In genomic region chr4:106317815-106318214, GRCh38 we compare ENCODE assay signal across 13 cellular contexts. TPM values are rescaled to one million over a fixed set of nuclear protein-coding genes. Genes with fewer than 3 reads are reported as not detected.
DNase-seq lines count a peak whose midpoint lies in the region; ATAC-seq and TF ChIP-seq lines count a peak whose summit lies in the region.
"Had no signal": no experiment of that assay in that cellular context is flagged by ENCODE, and none has a peak within 500 bp of the region (broad histone marks: within the 10 kb centered on the region; RNA-seq: fewer than 3 reads in every experiment).

No MANE protein-coding gene starts in this region.

- no peak overlapping the region for H2BK15ac ChIP-seq in neuronal stem cell (ENCODE audit: low read length)

- H3K4me3 ChIP-seq in CD8-positive, alpha-beta memory T cell (ENCODE audit: low read length) = peak overlapping the region; percentile 91
- peak overlapping the region; percentile 92 for H3K4me3 ChIP-seq in Loucy (ENCODE audit: low read length, poor library complexity, severe bottlenecking)
- H3K4me3 ChIP-seq in ectodermal cell (ENCODE audit: insufficient read depth, low read depth, low read length) = peak overlapping the region; percentile 91
- peak overlapping the region in 1 of 2 donors; percentile 82 for H3K4me3 ChIP-seq in neuronal stem cell (ENCODE audit: low read length in 2 of 2)
- H3K4me3 ChIP-seq: mucosa of descending colon had no signal

- H3K18ac ChIP-seq in neuronal stem cell (ENCODE audit: low read length) = no peak overlapping the region

- no peak overlapping the region for H2BK5ac ChIP-seq in neuronal stem cell (ENCODE audit: low read length)

- peaks cover 4% of the 10 kb centered on the region for H3K79me1 ChIP-seq in neuronal stem cell (ENCODE audit: low read depth, low read length)

- no peaks in the 10 kb centered on the region for H3K9me2 ChIP-seq in Loucy (replicated peaks; ENCODE audit: low read depth, low read length)

- WGBS in ectodermal cell, 2 experiments = 83% methylated on average over 1 of the region's 1 CpG; no CpG with 5 or more reads in 1 of the 2 experiments
- WGBS in neuronal stem cell (ENCODE audit: extremely low coverage in 2 of 2, insufficient read length in 2 of 2, insufficient replicate concordance in 1 of 2), 2 donors = no CpG with 5 or more reads among the region's 1 CpG

- no peak for ATAC-seq in T-helper 17 cell
- ATAC-seq in HG03521 (IDR thresholded peaks at IDR 0.05; ENCODE audit: unreplicated experiment) = no peak
- ATAC-seq: activated CD8-positive, alpha-beta T cell treated with anti-CD3 and anti-CD28 coated beads for 36 hours; mucosa of descending colon had no signal

- H3K4me1 Mint-ChIP-seq in CD8-positive, alpha-beta memory T cell = peaks cover 35 to 37% (median 36%) of the 10 kb centered on the region in 3 donors
- H3K4me1 Mint-ChIP-seq in T-helper 17 cell = peaks cover 19% of the 10 kb centered on the region

- H4K20me1 ChIP-seq in Loucy (ENCODE audit: insufficient read depth, low read length, poor library complexity, severe bottlenecking) = peaks cover 24% of the 10 kb centered on the region

- no peaks in the 10 kb centered on the region for H3F3A ChIP-seq in Loucy (ENCODE audit: low read depth)

- H2AK5ac ChIP-seq in neuronal stem cell (ENCODE audit: low read depth, low read length) = no peak overlapping the region

- H3K36me3 ChIP-seq in CD8-positive, alpha-beta memory T cell (ENCODE audit: insufficient read depth, low read length) = no peaks in the 10 kb centered on the region
- no peaks in the 10 kb centered on the region for H3K36me3 ChIP-seq in Loucy (ENCODE audit: insufficient read depth, low read length)
- no peaks in the 10 kb centered on the region for H3K36me3 ChIP-seq in ectodermal cell (ENCODE audit: control insufficient read depth, insufficient read depth, low read length)
- H3K36me3 ChIP-seq in neuronal stem cell (replicated peaks in 1 of 2; ENCODE audit: control insufficient read depth in 2 of 2, insufficient read depth in 2 of 2, low read length in 2 of 2) = peaks cover 0 to 10% of the 10 kb centered on the region in 2 donors

- H3K27me3 Mint-ChIP-seq in CD8-positive, alpha-beta memory T cell = no peaks in the 10 kb centered on the region
- no peaks in the 10 kb centered on the region for H3K27me3 Mint-ChIP-seq in T-helper 17 cell
- H3K27me3 Mint-ChIP-seq: activated CD8-positive, alpha-beta T cell treated with anti-CD3 and anti-CD28 coated beads for 36 hours; activated naive CD4-positive, alpha-beta T cell treated with anti-CD3 and anti-CD28 coated beads, Interleukin-2, amount 50 U/mL, for 24 hours; dendritic cell treated with granulocyte-macrophage colony-stimulating factor and Interleukin-4, amounts not matched to agents 40 ng/mL and 50 ng/mL, for 4 days had no signal

- H4K8ac ChIP-seq in neuronal stem cell (ENCODE audit: low read depth, low read length) = no peak overlapping the region

- H2BK12ac ChIP-seq in neuronal stem cell (ENCODE audit: low read length) = no peak overlapping the region

- no peak overlapping the region for H3K27ac ChIP-seq in CD8-positive, alpha-beta memory T cell (ENCODE audit: low read depth, low read length)
- no peak overlapping the region for H3K27ac ChIP-seq in ectodermal cell (ENCODE audit: insufficient read depth, low read depth, low read length, poor library complexity, severe bottlenecking)
- H3K27ac ChIP-seq in neuronal stem cell (replicated peaks; ENCODE audit: low read length) = no peak overlapping the region

- H3K79me2 ChIP-seq in Loucy (ENCODE audit: insufficient read depth, low read length) = peaks cover 78% of the 10 kb centered on the region

- H3K4me1 ChIP-seq in CD8-positive, alpha-beta memory T cell (ENCODE audit: insufficient read depth, low read length) = peaks cover 27% of the 10 kb centered on the region
- peaks cover 43% of the 10 kb centered on the region for H3K4me1 ChIP-seq in Loucy (ENCODE audit: insufficient read depth, low read length, poor library complexity, severe bottlenecking)
- peaks cover 8% of the 10 kb centered on the region for H3K4me1 ChIP-seq in ectodermal cell (ENCODE audit: control insufficient read depth, insufficient read depth, low read length)
- peaks cover 4 to 6% of the 10 kb centered on the region in 2 donors for H3K4me1 ChIP-seq in neuronal stem cell (ENCODE audit: control insufficient read depth in 2 of 2, insufficient read depth in 1 of 2, low read depth in 1 of 2, low read length in 2 of 2)

- DNase-seq in CD8-positive, alpha-beta memory T cell = no peak
- DNase-seq in neuronal stem cell (ENCODE audit: low spot score) (no peak), T-helper 17 cell (no peak), NCI-H128 (lab: John Stamatoyannopoulos, UW; ENCODE audit: unreplicated experiment) (no peak), NCI-H2081 treated with DMSO at 0.1 percent for 48 hours (lab: John Stamatoyannopoulos, UW) (no peak)
- DNase-seq: activated CD8-positive, alpha-beta T cell treated with anti-CD3 and anti-CD28 coated beads for 36 hours; mucosa of descending colon; NCI-H1436 had no signal

- H3K9me3 Mint-ChIP-seq in CD8-positive, alpha-beta memory T cell = no peaks in the 10 kb centered on the region
- H3K9me3 Mint-ChIP-seq: activated CD8-positive, alpha-beta T cell treated with anti-CD3 and anti-CD28 coated beads for 36 hours; activated naive CD4-positive, alpha-beta T cell treated with anti-CD3 and anti-CD28 coated beads, Interleukin-2, amount 50 U/mL, for 24 hours; dendritic cell treated with granulocyte-macrophage colony-stimulating factor and Interleukin-4, amounts not matched to agents 40 ng/mL and 50 ng/mL, for 4 days had no signal

- peaks cover 7 to 22% (median 8%) of the 10 kb centered on the region in 3 donors for H3K36me3 Mint-ChIP-seq in CD8-positive, alpha-beta memory T cell
- H3K36me3 Mint-ChIP-seq in T-helper 17 cell (ENCODE audit: low read depth) = no peaks in the 10 kb centered on the region

- H3K4me3 Mint-ChIP-seq in CD8-positive, alpha-beta memory T cell = no peak overlapping the region
- H3K4me3 Mint-ChIP-seq in T-helper 17 cell = no peak overlapping the region
- H3K4me3 Mint-ChIP-seq: activated CD8-positive, alpha-beta T cell treated with anti-CD3 and anti-CD28 coated beads for 36 hours; activated naive CD4-positive, alpha-beta T cell treated with anti-CD3 and anti-CD28 coated beads, Interleukin-2, amount 50 U/mL, for 24 hours; dendritic cell treated with granulocyte-macrophage colony-stimulating factor and Interleukin-4, amounts not matched to agents 40 ng/mL and 50 ng/mL, for 4 days had no signal

- H2AFZ ChIP-seq in Loucy (ENCODE audit: low read length) = no peak overlapping the region
- peak overlapping the region; percentile 90 for H2AFZ ChIP-seq in neuronal stem cell (ENCODE audit: low read length)

- H3K23ac ChIP-seq in neuronal stem cell (ENCODE audit: low read depth, low read length, poor library complexity) = no peak overlapping the region

- no peak overlapping the region for H3K4ac ChIP-seq in neuronal stem cell (ENCODE audit: low read length)

- peak overlapping the region; percentile 93 for H3K4me2 ChIP-seq in Loucy (ENCODE audit: low read depth, low read length, poor library complexity, severe bottlenecking)
- H3K4me2 ChIP-seq in neuronal stem cell (ENCODE audit: insufficient read depth, low read length, poor library complexity, severe bottlenecking) = no peak overlapping the region

- H3K9ac ChIP-seq in Loucy (ENCODE audit: low read depth, low read length, poor library complexity, severe bottlenecking) (peak overlapping the region; percentile 89), neuronal stem cell (ENCODE audit: low read depth, low read length, poor library complexity) (no peak overlapping the region)

- no peak for TF ChIP-seq CTCF in Loucy (conservative IDR thresholded peaks at IDR 0.05; ENCODE audit: low read length)

- H2BK120ac ChIP-seq in neuronal stem cell (ENCODE audit: low read depth, low read length) = no peak overlapping the region

- peak overlapping the region in 1 of 8 donors; percentile 3 for H3K27ac Mint-ChIP-seq in CD8-positive, alpha-beta memory T cell
- no peak overlapping the region for H3K27ac Mint-ChIP-seq in T-helper 17 cell
- H3K27ac Mint-ChIP-seq: activated CD8-positive, alpha-beta T cell treated with anti-CD3 and anti-CD28 coated beads for 36 hours; dendritic cell treated with granulocyte-macrophage colony-stimulating factor and Interleukin-4, amounts not matched to agents 40 ng/mL and 50 ng/mL, for 4 days had no signal

- CTCF ChIA-PET in CD8-positive, alpha-beta memory T cell (lab: Charles Lee) = no interaction called here

- POLR2A ChIA-PET in CD8-positive, alpha-beta memory T cell (lab: Charles Lee) = no interaction called here

- no peaks in the 10 kb centered on the region for H3K27me3 ChIP-seq in CD8-positive, alpha-beta memory T cell (ENCODE audit: insufficient read depth, low read length, poor library complexity, severe bottlenecking)
- H3K27me3 ChIP-seq in Loucy (ENCODE audit: insufficient read depth, low read length, poor library complexity, severe bottlenecking) (no peaks in the 10 kb centered on the region), ectodermal cell (ENCODE audit: control insufficient read depth, insufficient read depth, low read length, poor library complexity, severe bottlenecking) (no peaks in the 10 kb centered on the region), neuronal stem cell (ENCODE audit: control insufficient read depth in 3 of 3, insufficient read depth in 3 of 3, low read depth in 1 of 3, low read length in 3 of 3) (no peaks in the 10 kb centered on the region)

- H3K9me3 ChIP-seq in CD8-positive, alpha-beta memory T cell (ENCODE audit: low read length) = no peaks in the 10 kb centered on the region
- H3K9me3 ChIP-seq in Loucy (ENCODE audit: insufficient read depth, low read depth, low read length) = no peaks in the 10 kb centered on the region
- no peaks in the 10 kb centered on the region for H3K9me3 ChIP-seq in ectodermal cell (ENCODE audit: control insufficient read depth, low read length)
- H3K9me3 ChIP-seq in neuronal stem cell (replicated peaks in 1 of 2; ENCODE audit: control insufficient read depth in 2 of 2, insufficient read depth in 1 of 2, low read depth in 1 of 2, low read length in 2 of 2) = no peaks in the 10 kb centered on the region
- no peaks in the 10 kb centered on the region for H3K9me3 ChIP-seq in T-helper 17 cell (ENCODE audit: control insufficient read depth, low read length, poor library complexity, severe bottlenecking)
- H3K9me3 ChIP-seq: mucosa of descending colon had no signal

- no peak overlapping the region for H3K14ac ChIP-seq in neuronal stem cell (ENCODE audit: low read length)

- no peak overlapping the region for H4K91ac ChIP-seq in neuronal stem cell (ENCODE audit: low read depth, low read length, poor library complexity)

RNA-seq across cellular contexts. Expression of gene AIMP1, which starts 1.5 kb away (rescaled TPM):
- total RNA-seq in CD8-positive, alpha-beta memory T cell = 10 to 100 TPM; 66.5 to 67.9 TPM
- 67.0 TPM for polyA plus RNA-seq in CD8-positive, alpha-beta memory T cell
- 41.7 TPM for polyA plus RNA-seq in ectodermal cell (2013, experiment 1 of 4)
- 39.4 TPM for polyA plus RNA-seq in ectodermal cell (2013, experiment 2 of 4)
- 39.6 TPM for polyA plus RNA-seq in ectodermal cell (2013, experiment 3 of 4)
- 43.1 TPM for polyA plus RNA-seq in ectodermal cell (2013, experiment 4 of 4)
- polyA plus RNA-seq in neuronal stem cell (2013, experiment 1 of 2) = 93.6 TPM
- polyA plus RNA-seq in neuronal stem cell (2013, experiment 2 of 2) = 105 TPM
- 10 to 100 TPM; 41.2 to 51.6 TPM for total RNA-seq in T-helper 17 cell

RNA-seq across cellular contexts. Expression of gene TBCK, which starts 1.8 kb away (rescaled TPM):
- 10 to 100 TPM; 21.7 to 23.9 TPM for total RNA-seq in CD8-positive, alpha-beta memory T cell
- 21.0 TPM for polyA plus RNA-seq in CD8-positive, alpha-beta memory T cell
- 35.2 TPM for polyA plus RNA-seq in ectodermal cell (2013, experiment 1 of 4)
- 34.3 TPM for polyA plus RNA-seq in ectodermal cell (2013, experiment 2 of 4)
- polyA plus RNA-seq in ectodermal cell (2013, experiment 3 of 4) = 26.8 TPM
- 29.8 TPM for polyA plus RNA-seq in ectodermal cell (2013, experiment 4 of 4)
- 13.9 TPM for polyA plus RNA-seq in neuronal stem cell (2013, experiment 1 of 2)
- 13.1 TPM for polyA plus RNA-seq in neuronal stem cell (2013, experiment 2 of 2)
- 10 to 100 TPM; 41.6 to 43.2 TPM for total RNA-seq in T-helper 17 cell

RNA-seq across cellular contexts. Expression of gene GIMD1, which starts 50.8 kb away (rescaled TPM):
- total RNA-seq in CD8-positive, alpha-beta memory T cell = not detected
- polyA plus RNA-seq in CD8-positive, alpha-beta memory T cell = not detected
- not detected for polyA plus RNA-seq in ectodermal cell (2013, experiment 1 of 4)
- polyA plus RNA-seq in ectodermal cell (2013, experiment 2 of 4) = not detected
- not detected for polyA plus RNA-seq in ectodermal cell (2013, experiment 3 of 4)
- polyA plus RNA-seq in ectodermal cell (2013, experiment 4 of 4) = not detected
- not detected for polyA plus RNA-seq in neuronal stem cell (2013, experiment 1 of 2)
- polyA plus RNA-seq in neuronal stem cell (2013, experiment 2 of 2) = not detected
- not detected for total RNA-seq in T-helper 17 cell
- total RNA-seq: activated CD8-positive, alpha-beta T cell treated with anti-CD3 and anti-CD28 coated beads for 36 hours; mucosa of descending colon had no signal
